ENCODE assay signal across 33 cellular contexts in the genomic region with DNA sequence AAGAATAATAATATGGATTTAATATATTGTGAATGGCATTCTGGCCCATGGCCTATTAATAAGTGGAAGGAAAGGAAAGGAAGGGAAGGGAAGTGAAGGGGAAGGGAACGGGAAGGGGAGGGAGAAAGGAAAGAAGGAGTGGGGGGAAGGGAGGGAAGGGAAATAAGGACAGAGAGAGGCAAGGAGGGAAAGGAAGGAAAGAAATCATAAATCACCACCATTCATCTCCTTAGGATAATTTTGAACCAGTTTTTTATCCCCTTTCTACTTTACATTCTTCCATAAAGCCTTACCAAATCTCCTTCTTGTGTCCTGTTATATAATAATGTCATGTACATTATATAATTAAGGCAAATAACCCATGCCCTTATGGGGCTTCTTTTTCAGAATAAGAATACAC.
"Had no signal": no experiment of that assay in that cellular context is flagged by ENCODE, and none has a peak within 500 bp of the region (broad histone marks: within the 10 kb centered on the region; RNA-seq: fewer than 3 reads in every experiment).

No MANE protein-coding gene starts in this region.

- H3K36me3 ChIP-seq: MG63 had no signal

- H3K27ac ChIP-seq: KMS-11 had no signal

- H3K9ac ChIP-seq: KMS-11 had no signal

- DNase-seq: Kasumi-1, MG63, MM.1S, MV-4-11, NCI-H1092, NCI-H1092 treated with DMSO at 0.1 percent for 48 hours, NCI-H1105, NCI-H1105 treated with DMSO at 0.1 percent for 48 hours, NCI-H1417 treated with DMSO at 0.1 percent for 48 hours, NCI-H1436, NCI-H1436 treated with DMSO at 0.1 percent for 48 hours, NCI-H146, NCI-H1694, NCI-H1694 treated with DMSO at 0.1 percent for 48 hours, NCI-H187, NCI-H187 treated with DMSO at 0.1 percent for 48 hours, NCI-H1930, NCI-H2029, NCI-H2029 treated with DMSO at 0.1 percent for 48 hours, NCI-H2081, NCI-H2081 treated with DMSO at 0.1 percent for 48 hours, NCI-H2107, NCI-H2171, NCI-H2171 treated with DMSO at 0.1 percent for 48 hours, NCI-H2227 treated with DMSO at 0.1 percent for 48 hours, NCI-H226, NCI-H345, NCI-H446, NCI-H446 treated with DMSO at 0.1 percent for 48 hours, NCI-H510A, NCI-H510A treated with DMSO at 0.1 percent for 48 hours, NCI-H524 had no signal

- H3K9me3 ChIP-seq: MG63 had no signal

- H3K4me3 ChIP-seq: MG63 had no signal

- H3K27me3 ChIP-seq: MG63 had no signal

- H3K4me2 ChIP-seq: KMS-11 had no signal
